Comparison of ENCODE assay signal across 17 cellular contexts in the genomic region with DNA sequence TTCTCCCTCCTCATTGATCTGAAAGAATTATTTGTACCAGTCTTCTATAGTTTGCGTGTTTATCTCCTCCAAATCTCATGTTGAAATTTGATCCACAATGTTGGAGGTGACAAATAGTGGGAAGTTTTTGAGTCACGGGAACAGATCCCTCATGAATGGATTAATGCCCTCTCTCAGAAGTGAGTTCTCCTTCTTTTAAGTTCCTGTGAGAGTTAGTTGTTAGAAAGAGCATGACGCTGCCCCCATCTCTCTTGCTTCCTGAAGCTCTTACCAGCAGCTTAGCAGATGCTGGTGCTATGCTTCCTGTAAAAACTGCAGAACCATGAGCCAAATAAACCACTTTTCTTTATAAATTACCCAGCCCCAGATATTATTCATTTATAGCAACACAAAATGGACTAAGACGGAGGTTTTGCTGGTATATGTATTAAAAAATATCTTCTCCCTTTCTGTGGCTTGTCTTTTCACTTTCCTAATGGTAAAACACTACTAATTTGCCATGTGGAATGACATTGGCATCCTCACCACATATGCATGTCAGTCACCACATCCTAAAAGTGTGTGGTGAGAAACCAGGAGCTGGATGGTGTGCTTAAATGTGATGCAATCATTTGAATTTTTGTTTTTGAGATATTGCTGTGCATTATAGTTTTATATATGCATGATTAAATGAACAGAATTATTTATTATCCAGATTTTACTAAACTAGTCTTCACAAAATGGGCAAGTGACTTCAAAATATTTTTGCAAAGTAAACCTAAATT.
"Had no signal": no experiment of that assay in that cellular context is flagged by ENCODE, and none has a peak within 500 bp of the region (broad histone marks: within the 10 kb centered on the region; RNA-seq: fewer than 3 reads in every experiment).

No MANE protein-coding gene starts in this region.

- H3K4me3 Mint-ChIP-seq: activated CD4-positive, alpha-beta memory T cell treated with anti-CD3 and anti-CD28 coated beads, Interleukin-2, amount 10 ng/mL, durations not matched to agents 7 days and 5 days; activated CD4-positive, alpha-beta T cell treated with anti-CD3 and anti-CD28 coated beads for 36 hours; activated CD8-positive, alpha-beta memory T cell treated with anti-CD3 and anti-CD28 coated beads, Interleukin-2, amount 10 ng/mL, durations not matched to agents 7 days and 5 days; activated naive CD8-positive, alpha-beta T cell; dendritic cell treated with granulocyte-macrophage colony-stimulating factor and Interleukin-4, amounts not matched to agents 40 ng/mL and 50 ng/mL, for 4 days; natural killer cell treated with Interleukin-12 subunit alpha and Interleukin-12 subunit beta and Interleukin-15 and Interleukin-18, amount 100 ng/mL, for 72 hours; WTC11 had no signal

- H3K36me3 Mint-ChIP-seq: activated CD8-positive, alpha-beta memory T cell treated with anti-CD3 and anti-CD28 coated beads, Interleukin-2, amount 10 ng/mL, durations not matched to agents 7 days and 5 days; activated naive CD8-positive, alpha-beta T cell; WTC11 had no signal

- H3K9me3 Mint-ChIP-seq: activated CD4-positive, alpha-beta memory T cell treated with anti-CD3 and anti-CD28 coated beads, Interleukin-2, amount 10 ng/mL, durations not matched to agents 7 days and 5 days; dendritic cell treated with granulocyte-macrophage colony-stimulating factor and Interleukin-4, amounts not matched to agents 40 ng/mL and 50 ng/mL, for 4 days; WTC11 had no signal

- DNase-seq: activated CD4-positive, alpha-beta memory T cell treated with anti-CD3 and anti-CD28 coated beads, Interleukin-2, amount 10 ng/mL, durations not matched to agents 7 days and 5 days; activated CD4-positive, alpha-beta T cell treated with anti-CD3 and anti-CD28 coated beads for 36 hours; activated CD8-positive, alpha-beta memory T cell treated with anti-CD3 and anti-CD28 coated beads, Interleukin-2, amount 10 ng/mL, durations not matched to agents 7 days and 5 days; effector CD8-positive, alpha-beta T cell; mesendoderm; occipital lobe; posterior cingulate gyrus; retina; stimulated activated CD4-positive, alpha-beta T cell treated with anti-CD3 and anti-CD28 coated beads, Interleukin-2, amount 100 ng/mL, for 24 hours; stimulated activated naive CD8-positive, alpha-beta T cell treated with anti-CD3 and anti-CD28 coated beads, Interleukin-15, Interleukin-2, amounts not matched to agents 100 U/mL and 50 U/mL, for 24 hours; substantia nigra; tibial artery; uterus had no signal

- H3K27ac Mint-ChIP-seq: activated CD4-positive, alpha-beta memory T cell treated with anti-CD3 and anti-CD28 coated beads, Interleukin-2, amount 10 ng/mL, durations not matched to agents 7 days and 5 days; activated CD4-positive, alpha-beta T cell treated with anti-CD3 and anti-CD28 coated beads for 36 hours; activated CD8-positive, alpha-beta memory T cell treated with anti-CD3 and anti-CD28 coated beads, Interleukin-2, amount 10 ng/mL, durations not matched to agents 7 days and 5 days; activated naive CD8-positive, alpha-beta T cell; dendritic cell treated with granulocyte-macrophage colony-stimulating factor and Interleukin-4, amounts not matched to agents 40 ng/mL and 50 ng/mL, for 4 days; natural killer cell treated with Interleukin-12 subunit alpha and Interleukin-12 subunit beta and Interleukin-15 and Interleukin-18, amount 100 ng/mL, for 72 hours; WTC11 had no signal

- H3K27me3 Mint-ChIP-seq: activated CD4-positive, alpha-beta memory T cell treated with anti-CD3 and anti-CD28 coated beads, Interleukin-2, amount 10 ng/mL, durations not matched to agents 7 days and 5 days; activated CD4-positive, alpha-beta T cell treated with anti-CD3 and anti-CD28 coated beads for 36 hours; activated CD8-positive, alpha-beta memory T cell treated with anti-CD3 and anti-CD28 coated beads, Interleukin-2, amount 10 ng/mL, durations not matched to agents 7 days and 5 days; activated naive CD8-positive, alpha-beta T cell; dendritic cell treated with granulocyte-macrophage colony-stimulating factor and Interleukin-4, amounts not matched to agents 40 ng/mL and 50 ng/mL, for 4 days; natural killer cell treated with Interleukin-12 subunit alpha and Interleukin-12 subunit beta and Interleukin-15 and Interleukin-18, amount 100 ng/mL, for 72 hours had no signal

- H3K4me1 Mint-ChIP-seq: activated CD4-positive, alpha-beta memory T cell treated with anti-CD3 and anti-CD28 coated beads, Interleukin-2, amount 10 ng/mL, durations not matched to agents 7 days and 5 days; activated CD4-positive, alpha-beta T cell treated with anti-CD3 and anti-CD28 coated beads for 36 hours; activated CD8-positive, alpha-beta memory T cell treated with anti-CD3 and anti-CD28 coated beads, Interleukin-2, amount 10 ng/mL, durations not matched to agents 7 days and 5 days had no signal

- ATAC-seq: activated CD4-positive, alpha-beta T cell treated with anti-CD3 and anti-CD28 coated beads for 36 hours; activated CD8-positive, alpha-beta memory T cell treated with anti-CD3 and anti-CD28 coated beads, Interleukin-2, amount 10 ng/mL, durations not matched to agents 7 days and 5 days; natural killer cell treated with Interleukin-12 subunit alpha and Interleukin-12 subunit beta and Interleukin-15 and Interleukin-18, amount 100 ng/mL, for 72 hours; stimulated activated naive CD8-positive, alpha-beta T cell treated with anti-CD3 and anti-CD28 coated beads, Interleukin-15, Interleukin-2, amounts not matched to agents 100 U/mL and 50 U/mL, for 24 hours; WTC11 had no signal
